In the genomic region with DNA sequence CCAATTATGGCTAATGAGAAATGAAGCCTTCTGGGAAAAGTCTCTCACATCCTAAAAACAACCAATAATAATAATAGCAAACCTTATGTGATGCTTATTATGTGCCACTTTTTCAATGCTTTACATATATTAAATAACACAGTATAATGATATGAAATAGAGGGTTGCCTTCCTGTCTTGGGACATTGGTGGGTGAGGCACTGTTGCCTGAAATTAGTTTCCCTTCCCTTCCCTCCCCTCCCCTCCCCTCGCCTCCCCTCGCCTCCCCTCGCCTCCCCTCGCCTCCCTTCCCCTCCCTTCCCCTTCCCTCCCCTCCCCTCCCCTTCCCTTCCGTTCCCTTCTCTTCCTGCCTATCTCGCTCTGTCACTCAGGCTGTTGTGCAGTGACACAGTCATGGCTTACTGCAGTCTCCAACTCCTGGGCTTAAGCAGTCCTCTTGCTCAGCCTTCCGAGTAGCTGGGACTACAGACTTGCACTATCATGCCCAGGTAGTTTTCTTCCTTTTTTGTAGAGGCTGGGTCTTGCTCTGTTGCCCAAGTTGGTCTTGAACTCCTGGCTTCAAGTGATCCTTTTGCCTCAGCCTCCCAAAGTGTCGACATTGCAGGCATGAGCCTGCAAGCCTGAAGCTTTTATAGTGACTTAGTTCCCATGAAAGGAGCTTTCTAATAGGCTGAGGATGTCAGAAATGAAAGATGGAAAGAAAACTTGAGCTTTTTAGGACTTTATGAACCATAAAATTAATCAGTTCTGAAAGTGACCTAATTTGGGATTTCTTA, we compare ENCODE assay signal across 17 cellular contexts. TPM values are rescaled to one million over a fixed set of nuclear protein-coding genes. Genes with fewer than 3 reads are reported as not detected.
DNase-seq lines count a peak whose midpoint lies in the region; ATAC-seq, FAIRE-seq and TF ChIP-seq lines count a peak whose summit lies in the region.
"Had no signal": no experiment of that assay in that cellular context is flagged by ENCODE, and none has a peak within 500 bp of the region (broad histone marks: within the 10 kb centered on the region; RNA-seq: fewer than 3 reads in every experiment).

No MANE protein-coding gene starts in this region.

- H3K4me1 ChIP-seq in HepG2 (ENCODE audit: insufficient read depth, low read length) (no peaks in the 10 kb centered on the region), right lobe of liver (no peaks in the 10 kb centered on the region), psoas muscle (peaks cover 22% of the 10 kb centered on the region)

- no peaks in the 10 kb centered on the region for H3K79me2 ChIP-seq in HepG2 (ENCODE audit: insufficient read depth, low read length)

- intact Hi-C loops in HepG2 (cut with micrococcal nuclease; ENCODE audit: unreplicated experiment): no loop called here
- intact Hi-C loops in right lobe of liver (cut with DNase I): no loop called here
- intact Hi-C loops in dendritic cell treated with granulocyte-macrophage colony-stimulating factor and Interleukin-4, amounts not matched to agents 40 ng/mL and 50 ng/mL, for 4 days (cut with micrococcal nuclease): no loop called here
- intact Hi-C loops in psoas muscle (cut with DNase I): no loop called here

- peaks cover 36% of the 10 kb centered on the region for H3K4me1 Mint-ChIP-seq in dendritic cell treated with granulocyte-macrophage colony-stimulating factor and Interleukin-4, amounts not matched to agents 40 ng/mL and 50 ng/mL, for 4 days (ENCODE audit: low read depth)

- BruUV-seq in HepG2 (replicated peaks; lab: Mats Ljungman, UMichigan): no TSS peak

- POLR2A ChIA-PET in HepG2 (lab: Yijun Ruan, JAX): no interaction called here

- no peaks in the 10 kb centered on the region for H3K9me3 Mint-ChIP-seq in dendritic cell treated with granulocyte-macrophage colony-stimulating factor and Interleukin-4, amounts not matched to agents 40 ng/mL and 50 ng/mL, for 4 days
- H3K9me3 Mint-ChIP-seq: CD4-positive, CD25-positive, alpha-beta regulatory T cell; HFFc6 had no signal

- H3K4me2 ChIP-seq in HepG2 (ENCODE audit: low read depth, low read length): no peak overlapping the region
- H3K4me2 ChIP-seq: BLaER1 treated with 17β-estradiol and CSF1 and Interleukin-3, amounts not matched to agents 10 nM and 100 nM had no signal

- TF ChIP-seq POLR2A in HepG2 (IDR thresholded peaks at IDR 0.05; ENCODE audit: insufficient read depth in 1 of 2, low read depth in 2 of 2, low read length in 2 of 2): no peak
- no peak for TF ChIP-seq POLR2A in right lobe of liver (IDR thresholded peaks at IDR 0.05)

- WGBS in HepG2 (ENCODE audit: low lambda C conversion rate): 96% methylated on average over 8 of the region's 8 CpGs
- 80% methylated on average over 6 of the region's 8 CpGs for WGBS in right lobe of liver (ENCODE audit: insufficient coverage, low coverage, low lambda C conversion rate, missing lambda C conversion rate)
- 75 to 93% (median 79%) methylated on average over 4 to 6 of the region's 8 CpGs for whole genome bisulfite sequencing in psoas muscle, 3 donors

- DNase-seq in HepG2 (ENCODE audit: low spot score) (no peak), right lobe of liver (no peak), psoas muscle (no peak), HuH-7 (ENCODE audit: low spot score) (no peak), GM13976 (ENCODE audit: low spot score) (no peak)
- no peak for DNase-seq in activated CD4-positive, alpha-beta T cell treated with anti-CD3 and anti-CD28 coated beads for 48 hours
- DNase-seq: CD4-positive, CD25-positive, alpha-beta regulatory T cell; DMS79; HCEC 1CT; HFFc6 had no signal

- no peak overlapping the region for H3K9ac ChIP-seq in HepG2 (ENCODE audit: insufficient read depth, low read depth, low read length)
- H3K9ac ChIP-seq: BLaER1 treated with 17β-estradiol and CSF1 and Interleukin-3, amounts not matched to agents 10 nM and 100 nM had no signal

- no peaks in the 10 kb centered on the region for H4K20me1 ChIP-seq in HepG2 (ENCODE audit: insufficient read depth, low read length)
- H4K20me1 ChIP-seq: BLaER1 treated with 17β-estradiol and CSF1 and Interleukin-3, amounts not matched to agents 10 nM and 100 nM had no signal

- peak overlapping the region; percentile 66 for H3K27ac Mint-ChIP-seq in dendritic cell treated with granulocyte-macrophage colony-stimulating factor and Interleukin-4, amounts not matched to agents 40 ng/mL and 50 ng/mL, for 4 days
- H3K27ac Mint-ChIP-seq: HFFc6 had no signal

- no peaks in the 10 kb centered on the region for H3K27me3 Mint-ChIP-seq in dendritic cell treated with granulocyte-macrophage colony-stimulating factor and Interleukin-4, amounts not matched to agents 40 ng/mL and 50 ng/mL, for 4 days
- H3K27me3 Mint-ChIP-seq: CD4-positive, CD25-positive, alpha-beta regulatory T cell had no signal

- CTCF ChIA-PET in HepG2 (lab: Yijun Ruan, JAX; ENCODE audit: low intra/inter-chr PET ratio, low total read pairs): no interaction called here

- no peak overlapping the region for H2AFZ ChIP-seq in HepG2 (ENCODE audit: low read length)

- TF ChIP-seq CTCF in HepG2 (CRISPR knock-in tag; IDR thresholded peaks at IDR 0.05) (no peak), right lobe of liver (IDR thresholded peaks at IDR 0.05) (no peak), psoas muscle (IDR thresholded peaks at IDR 0.05) (no peak), GM13976 (IDR thresholded peaks at IDR 0.05; ENCODE audit: borderline replicate concordance, control extremely low read depth, extremely low read depth, insufficient read depth, missing control alignments) (no peak)

- H3K36me3 Mint-ChIP-seq in dendritic cell treated with granulocyte-macrophage colony-stimulating factor and Interleukin-4, amounts not matched to agents 40 ng/mL and 50 ng/mL, for 4 days (ENCODE audit: low read depth): peaks cover 35% of the 10 kb centered on the region

- FAIRE-seq in HepG2 (lab: Jason Lieb, UNC): no peak
- FAIRE-seq: GM12878, H1, HTR-8/SVneo had no signal

- no peak for TF ChIP-seq RAD21 in HepG2 (CRISPR knock-in tag; IDR thresholded peaks at IDR 0.05)

- in situ Hi-C loops in HepG2 (cut with HindIII; ENCODE audit: extremely low pct_ligation_motif_present, low pct_unique_long_range_greater_than_20kb) (no loop called here), GM13976 (cut with MboI; ENCODE audit: low sequenced_read_pairs, unreplicated experiment) (no loop called here)

- ATAC-seq in HepG2 (no peak), right lobe of liver (no peak), psoas muscle (peak in 2 of 4 donors; percentile 36 to 60), GM21576 (IDR thresholded peaks at IDR 0.05; ENCODE audit: unreplicated experiment) (no peak)
- ATAC-seq: GM12878 had no signal

- no peaks in the 10 kb centered on the region for H3K27me3 ChIP-seq in HepG2 (ENCODE audit: control insufficient read depth in 1 of 2, insufficient read depth in 2 of 2, low read length in 2 of 2)
- H3K27me3 ChIP-seq in right lobe of liver: no peaks in the 10 kb centered on the region
- H3K27me3 ChIP-seq in psoas muscle (ENCODE audit: insufficient read depth in 3 of 3, low read length in 2 of 3): no peaks in the 10 kb centered on the region
- H3K27me3 ChIP-seq: BLaER1 treated with 17β-estradiol and CSF1 and Interleukin-3, amounts not matched to agents 10 nM and 100 nM had no signal

- no peak overlapping the region for H3K4me3 ChIP-seq in HepG2 (replicated peaks in 1 of 3; ENCODE audit: insufficient read depth in 1 of 3, low read depth in 2 of 3, low read length in 3 of 3)
- no peak overlapping the region for H3K4me3 ChIP-seq in right lobe of liver
- H3K4me3 ChIP-seq in psoas muscle: no peak overlapping the region
- H3K4me3 ChIP-seq: BLaER1 treated with 17β-estradiol and CSF1 and Interleukin-3, amounts not matched to agents 10 nM and 100 nM; GM12878 had no signal

- H3K9me3 ChIP-seq in HepG2 (ENCODE audit: low read length) (no peaks in the 10 kb centered on the region), right lobe of liver (no peaks in the 10 kb centered on the region), psoas muscle (no peaks in the 10 kb centered on the region)

- H3K27ac ChIP-seq in HepG2 (ENCODE audit: extremely low read length, insufficient read depth, low read length) (no peak overlapping the region), right lobe of liver (no peak overlapping the region), psoas muscle (peak overlapping the region; percentile 54)
- H3K27ac ChIP-seq: 22Rv1; BLaER1 treated with 17β-estradiol and CSF1 and Interleukin-3, amounts not matched to agents 10 nM and 100 nM had no signal

- TF ChIP-seq EP300 in HepG2 (IDR thresholded peaks at IDR 0.05; ENCODE audit: low read depth in 2 of 2, low read length in 2 of 2): no peak
- no peak for TF ChIP-seq EP300 in HepG2 (CRISPR knock-in tag; IDR thresholded peaks at IDR 0.05; ENCODE audit: borderline replicate concordance)

- H3K4me3 Mint-ChIP-seq in dendritic cell treated with granulocyte-macrophage colony-stimulating factor and Interleukin-4, amounts not matched to agents 40 ng/mL and 50 ng/mL, for 4 days: no peak overlapping the region
- H3K4me3 Mint-ChIP-seq: CD4-positive, CD25-positive, alpha-beta regulatory T cell; HFFc6 had no signal

- H3K36me3 ChIP-seq in HepG2 (replicated peaks in 1 of 2; ENCODE audit: control insufficient read depth in 1 of 2, insufficient read depth in 2 of 2, low read length in 2 of 2) (no peaks in the 10 kb centered on the region), right lobe of liver (no peaks in the 10 kb centered on the region), psoas muscle (ENCODE audit: insufficient read depth in 1 of 2, low read depth in 1 of 2) (no peaks in the 10 kb centered on the region)

RNA-seq across cellular contexts. Expression of a gene that starts 47.9 kb away (rescaled TPM):
- 9.2 and 10.2 TPM in 2 replicates for total RNA-seq in HepG2 (2016; rRNA removed; fragmentation: Illumina TruSeq; extraction: Trizol)
- 1.7 and 2.2 TPM in 2 replicates for total RNA-seq in HepG2 (2016; cell fraction: cytosol; rRNA removed; fragmentation: Illumina TruSeq; extraction: Trizol; ENCODE audit: low read depth)
- 7.8 and 9.8 TPM in 2 replicates for total RNA-seq in HepG2 (2016; cell fraction: insoluble cytoplasmic fraction; rRNA removed; fragmentation: Illumina TruSeq; extraction: Trizol)
- 6.1 and 6.8 TPM in 2 replicates for total RNA-seq in HepG2 (2016; cell fraction: membrane; rRNA removed; fragmentation: Illumina TruSeq; extraction: Trizol)
- total RNA-seq in HepG2 (2016; cell fraction: nucleus; rRNA removed; fragmentation: Illumina TruSeq; extraction: Trizol): 13.9 and 15.6 TPM in 2 replicates
- 4.3 and 7.4 TPM in 2 replicates for polyA plus RNA-seq in HepG2 (2011; rRNA removed)
- 2.8 and 3.6 TPM in 2 replicates for polyA plus RNA-seq in HepG2 (2011; cell fraction: cytosol; rRNA removed)
- 2.2 and 3.6 TPM in 2 replicates for polyA plus RNA-seq in HepG2 (2011; cell fraction: nucleus; rRNA removed)
- polyA plus RNA-seq in HepG2 (2012): 4.2 and 5.9 TPM in 2 replicates
- polyA plus RNA-seq in HepG2 (2016; cell fraction: cytosol; fragmentation: Illumina TruSeq; extraction: Trizol; ENCODE audit: low read depth): 1.4 and 1.7 TPM in 2 replicates
- polyA plus RNA-seq in HepG2 (2016; cell fraction: insoluble cytoplasmic fraction; fragmentation: Illumina TruSeq; extraction: Trizol; ENCODE audit: low read depth): 4.1 and 4.6 TPM in 2 replicates
- 2.7 TPM in 2 replicates for polyA plus RNA-seq in HepG2 (2016; cell fraction: membrane; fragmentation: Illumina TruSeq; extraction: Trizol; ENCODE audit: low read depth)
- polyA plus RNA-seq in HepG2 (2016; cell fraction: nucleus; fragmentation: Illumina TruSeq; extraction: Trizol; ENCODE audit: insufficient read depth, low read depth): 12.9 and 13.8 TPM in 2 replicates
- 5.8 and 9.3 TPM in 2 replicates for polyA minus RNA-seq in HepG2 (2011; rRNA and poly(A)+ RNA removed; ENCODE audit: low replicate concordance)
- 6.3 and 7.1 TPM in 2 replicates for polyA minus RNA-seq in HepG2 (2011; cell fraction: cytosol; rRNA and poly(A)+ RNA removed)
- polyA minus RNA-seq in HepG2 (2011; cell fraction: nucleus; rRNA and poly(A)+ RNA removed): 16.0 and 16.5 TPM in 2 replicates
- 1 to 10 TPM; 2.4 to 6.8 (median 5.5) TPM for total RNA-seq in right lobe of liver
- 10 to 100 TPM; 48.2 to 88.7 (median 66.3) TPM for total RNA-seq in psoas muscle
- polyA plus RNA-seq in psoas muscle: 100 to 1,000 TPM in 1 of 3 donors, 10 to 100 TPM in 2; 16.7 to 101 (median 42.3) TPM

RNA-seq across cellular contexts. Expression of a gene that starts 48.3 kb away (rescaled TPM):
- total RNA-seq in HepG2 (2016; rRNA removed; fragmentation: Illumina TruSeq; extraction: Trizol) (25.6 and 26.9 TPM in 2 replicates), right lobe of liver (10 to 100 TPM in 1 of 6 experiments, 1 to 10 TPM in 5; 6.6 to 10.4 (median 8.0) TPM), psoas muscle (10 to 100 TPM in 3 of 4 donors, 1 to 10 TPM in 1; 7.7 to 13.8 (median 12.3) TPM)
- 17.9 and 19.9 TPM in 2 replicates for total RNA-seq in HepG2 (2016; cell fraction: cytosol; rRNA removed; fragmentation: Illumina TruSeq; extraction: Trizol; ENCODE audit: low read depth)
- 26.6 and 27.6 TPM in 2 replicates for total RNA-seq in HepG2 (2016; cell fraction: insoluble cytoplasmic fraction; rRNA removed; fragmentation: Illumina TruSeq; extraction: Trizol)
- 31.1 and 33.1 TPM in 2 replicates for total RNA-seq in HepG2 (2016; cell fraction: membrane; rRNA removed; fragmentation: Illumina TruSeq; extraction: Trizol)
- 15.4 and 16.4 TPM in 2 replicates for total RNA-seq in HepG2 (2016; cell fraction: nucleus; rRNA removed; fragmentation: Illumina TruSeq; extraction: Trizol)
- polyA plus RNA-seq in HepG2 (2011; rRNA removed) (20.8 and 27.7 TPM in 2 replicates), psoas muscle (10 to 100 TPM; 17.2 to 39.3 (median 18.8) TPM)
- 12.3 and 20.7 TPM in 2 replicates for polyA plus RNA-seq in HepG2 (2011; cell fraction: cytosol; rRNA removed)
- 3.3 and 4.4 TPM in 2 replicates for polyA plus RNA-seq in HepG2 (2011; cell fraction: nucleus; rRNA removed)
- 20.8 and 25.5 TPM in 2 replicates for polyA plus RNA-seq in HepG2 (2012)
- 18.6 and 27.4 TPM in 2 replicates for polyA plus RNA-seq in HepG2 (2016; cell fraction: cytosol; fragmentation: Illumina TruSeq; extraction: Trizol; ENCODE audit: low read depth)
- 32.4 and 33.8 TPM in 2 replicates for polyA plus RNA-seq in HepG2 (2016; cell fraction: insoluble cytoplasmic fraction; fragmentation: Illumina TruSeq; extraction: Trizol; ENCODE audit: low read depth)
- 30.4 and 37.5 TPM in 2 replicates for polyA plus RNA-seq in HepG2 (2016; cell fraction: membrane; fragmentation: Illumina TruSeq; extraction: Trizol; ENCODE audit: low read depth)
- polyA plus RNA-seq in HepG2 (2016; cell fraction: nucleus; fragmentation: Illumina TruSeq; extraction: Trizol; ENCODE audit: insufficient read depth, low read depth): 23.7 and 24.2 TPM in 2 replicates
- polyA minus RNA-seq in HepG2 (2011; rRNA and poly(A)+ RNA removed; ENCODE audit: low replicate concordance): 6.9 and 8.6 TPM in 2 replicates
- 5.4 and 6.6 TPM in 2 replicates for polyA minus RNA-seq in HepG2 (2011; cell fraction: cytosol; rRNA and poly(A)+ RNA removed)
- 3.6 and 5.1 TPM in 2 replicates for polyA minus RNA-seq in HepG2 (2011; cell fraction: nucleus; rRNA and poly(A)+ RNA removed)
